ENCODE assay signal across 8 cellular contexts in the genomic region with DNA sequence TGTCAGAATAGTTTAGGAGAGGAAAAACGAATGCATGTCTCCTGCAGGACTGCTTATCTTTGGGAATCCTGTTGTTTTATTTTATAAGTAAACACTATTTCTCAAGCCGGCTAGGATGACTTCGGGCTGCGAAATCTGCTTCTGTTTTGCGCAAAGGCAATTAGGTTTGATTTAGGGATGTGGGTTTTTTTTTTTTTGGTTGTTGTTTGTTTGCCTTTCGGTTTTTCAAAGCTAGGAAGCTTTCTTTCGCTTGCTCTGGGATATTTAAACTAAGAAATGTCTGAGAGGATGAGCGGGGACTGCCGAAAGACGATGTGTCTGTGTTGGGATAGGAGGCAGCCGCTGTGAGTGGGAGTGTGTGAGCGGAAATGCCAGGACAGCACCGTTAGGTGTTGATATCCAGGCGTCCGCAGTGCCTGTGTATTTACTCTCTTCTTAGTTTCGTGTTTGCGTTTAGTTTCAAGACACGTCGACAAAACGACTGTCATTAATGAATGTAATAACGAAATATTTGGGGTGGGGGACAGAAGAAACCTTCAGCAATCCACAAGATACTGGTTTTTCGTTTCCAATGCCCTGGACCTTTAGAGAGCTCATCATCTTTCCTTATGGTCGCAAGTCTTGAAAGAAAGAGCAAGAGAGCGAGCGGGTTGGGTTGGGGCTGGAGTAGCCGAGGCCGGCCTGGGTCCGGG. TPM values are rescaled to one million over a fixed set of nuclear protein-coding genes. Genes with fewer than 3 reads are reported as not detected.
DNase-seq lines count a peak whose midpoint lies in the region; ATAC-seq, FAIRE-seq and TF ChIP-seq lines count a peak whose summit lies in the region.

No MANE protein-coding gene starts in this region.

- intact Hi-C loops in body of pancreas (cut with DNase I), result no loop called here
- intact Hi-C loops in ascending aorta (cut with DNase I), result no loop called here

- no peak overlapping the region for H2BK15ac ChIP-seq in mesenchymal stem cell (ENCODE audit: low read depth, poor library complexity, severe bottlenecking)

- ATAC-seq in body of pancreas, result no peak

- 6% methylated on average over 28 of the region's 28 CpGs for WGBS in mesenchymal stem cell
- WGBS in body of pancreas, 2 donors, result 11 to 15% methylated on average over 25 to 28 of the region's 28 CpGs

- peaks cover under 1% of the 10 kb centered on the region; the same call in 1 of the 2 replicates for H3K9me3 ChIP-seq in BE2C
- H3K9me3 ChIP-seq in HEK293 (ENCODE audit: control insufficient read depth, insufficient read depth, low read depth, low read length), result no peaks in the 10 kb centered on the region
- no peaks in the 10 kb centered on the region for H3K9me3 ChIP-seq in mesenchymal stem cell (ENCODE audit: control insufficient read depth, low read length)
- no peaks in the 10 kb centered on the region for H3K9me3 ChIP-seq in body of pancreas
- H3K9me3 ChIP-seq in ascending aorta, result no peaks in the 10 kb centered on the region

- no peak overlapping the region for H3K18ac ChIP-seq in mesenchymal stem cell (ENCODE audit: low read depth in 1 of 2, low read length in 2 of 2)

- no peak overlapping the region for H3K4ac ChIP-seq in mesenchymal stem cell (ENCODE audit: low read depth in 1 of 2, low read length in 2 of 2)

- H3K79me1 ChIP-seq in mesenchymal stem cell (replicated peaks; ENCODE audit: low read length, poor library complexity, severe bottlenecking), result no peaks in the 10 kb centered on the region

- H3K4me1 ChIP-seq in BE2C (no peaks in the 10 kb centered on the region), HEK293 (ENCODE audit: control insufficient read depth, insufficient read depth, low read length) (peaks cover 3% of the 10 kb centered on the region; the same call in 1 of the 2 replicates), mesenchymal stem cell (ENCODE audit: control insufficient read depth, insufficient read depth, low read depth, low read length) (peaks cover 41% of the 10 kb centered on the region), body of pancreas (peaks cover 50% of the 10 kb centered on the region), ascending aorta (peaks cover 17 to 42% of the 10 kb centered on the region in 2 donors)

- FAIRE-seq in D721Med (lab: Jason Lieb, UNC), result no peak

- H3K14ac ChIP-seq in mesenchymal stem cell (ENCODE audit: low read length in 2 of 2), result no peak overlapping the region

- no peak overlapping the region for H2BK12ac ChIP-seq in mesenchymal stem cell (ENCODE audit: low read length in 2 of 2)

- TF ChIP-seq POLR2A in body of pancreas (IDR thresholded peaks at IDR 0.05), result no peak

- peak overlapping the region; percentile 55 for H3K4me2 ChIP-seq in mesenchymal stem cell (ENCODE audit: low read length, poor library complexity, severe bottlenecking)

- no peak overlapping the region for H3K9ac ChIP-seq in mesenchymal stem cell (ENCODE audit: low read length)

- no peak overlapping the region for H2BK120ac ChIP-seq in mesenchymal stem cell (ENCODE audit: low read depth, low read length)

- H3K27me3 ChIP-seq in BE2C (peaks cover 86% of the 10 kb centered on the region), mesenchymal stem cell (ENCODE audit: control insufficient read depth in 1 of 2, insufficient read depth in 1 of 2, low read length in 2 of 2) (peaks cover 76 to 99% of the 10 kb centered on the region in 2 experiments), body of pancreas (peaks cover 3 to 60% of the 10 kb centered on the region in 2 donors), ascending aorta (peaks cover 59% of the 10 kb centered on the region)

- no peak overlapping the region for H2BK5ac ChIP-seq in mesenchymal stem cell (ENCODE audit: low read depth, low read length, poor library complexity, severe bottlenecking)

- no peak overlapping the region for H2AFZ ChIP-seq in mesenchymal stem cell (ENCODE audit: low read depth, low read length)

- peak overlapping the region in 1 of 2 experiments; percentile 86 for H3K23ac ChIP-seq in mesenchymal stem cell (ENCODE audit: low read length in 2 of 2)

- POLR2A ChIA-PET in HEK293 (lab: Yijun Ruan, JAX), result interaction anchor here (0.5 to 4.3 kb wide), 28 partner anchors 10 to 830 kb away, joined by 3 to 134 read pairs (median 8); a partner anchor contains a TSS

- no peak overlapping the region for H2AK5ac ChIP-seq in mesenchymal stem cell (ENCODE audit: low read length, severe bottlenecking)

- H3K27ac ChIP-seq in HEK293 (ENCODE audit: extremely low read depth, low read depth, low read length), result peak overlapping the region; percentile 96
- peak overlapping the region; percentile 79 for H3K27ac ChIP-seq in VCaP
- no peak overlapping the region for H3K27ac ChIP-seq in mesenchymal stem cell (ENCODE audit: low read length, poor library complexity, severe bottlenecking)
- no peak overlapping the region for H3K27ac ChIP-seq in body of pancreas
- no peak overlapping the region for H3K27ac ChIP-seq in ascending aorta

- DNase-seq in BE2C, result no peak
- DNase-seq in mesenchymal stem cell, result peak; percentile 67
- no peak for DNase-seq in body of pancreas
- no peak for DNase-seq in iPS-NIHi7 (ENCODE audit: extremely low spot score)
- DNase-seq in ascending aorta (ENCODE audit: low spot score in 2 of 2), result no peak
- no peak for DNase-seq in D721Med (ENCODE audit: insufficient read length, low spot score)

- H3K4me3 ChIP-seq in BE2C (ENCODE audit: low read depth, low read length) (peak overlapping the region; percentile 56), HEK293 (ENCODE audit: low read depth, low read length) (peak overlapping the region; percentile 78), mesenchymal stem cell (ENCODE audit: insufficient read depth in 1 of 2, low read depth in 1 of 2, low read length in 2 of 2) (peak overlapping the region in 1 of 2 experiments; percentile 33), body of pancreas (no peak overlapping the region), ascending aorta (no peak overlapping the region)

- CTCF ChIA-PET in HEK293 (lab: Yijun Ruan, JAX), result interaction anchor here (0.6 kb wide), 1 partner anchor 147 kb away, joined by 3 read pairs; no protein-coding TSS in a partner anchor

- TF ChIP-seq CTCF in BE2C (IDR thresholded peaks at IDR 0.05; ENCODE audit: low read depth, low read length) (no peak), HEK293 (tag by site-specific recombination; IDR thresholded peaks at IDR 0.05) (no peak), VCaP (conservative IDR thresholded peaks at IDR 0.05) (no peak), body of pancreas (IDR thresholded peaks at IDR 0.05) (no peak), ascending aorta (IDR thresholded peaks at IDR 0.05) (no peak), D721Med (IDR thresholded peaks at IDR 0.05; ENCODE audit: insufficient read depth, missing control alignments) (no peak)

- no peaks in the 10 kb centered on the region for H3K36me3 ChIP-seq in BE2C
- peaks cover 0 to 31% of the 10 kb centered on the region in 2 experiments; a peak in 1 of 3 replicates for H3K36me3 ChIP-seq in HEK293 (ENCODE audit: control insufficient read depth in 2 of 2, insufficient read depth in 1 of 2, low read length in 2 of 2)
- H3K36me3 ChIP-seq in mesenchymal stem cell (ENCODE audit: control insufficient read depth in 1 of 2, insufficient read depth in 2 of 2, low read depth in 1 of 2, low read length in 2 of 2), result no peaks in the 10 kb centered on the region
- H3K36me3 ChIP-seq in body of pancreas (replicated peaks in 1 of 2; ENCODE audit: insufficient read depth in 1 of 2, low read depth in 2 of 2), result no peaks in the 10 kb centered on the region
- no peaks in the 10 kb centered on the region for H3K36me3 ChIP-seq in ascending aorta

- no peak overlapping the region for H4K91ac ChIP-seq in mesenchymal stem cell (ENCODE audit: low read length)

- H4K8ac ChIP-seq in mesenchymal stem cell (ENCODE audit: low read length), result no peak overlapping the region

TF ChIP-seq in HEK293, 187 proteins besides CTCF, POLR2A, EP300 and RAD21 (continues in another document):
- no peak for TF ChIP-seq ZNF623 (tag by site-specific recombination; IDR thresholded peaks at IDR 0.05)
- no peak for TF ChIP-seq ZNF48 (tag by site-specific recombination; IDR thresholded peaks at IDR 0.05)
- TF ChIP-seq ZNF670 (tag by site-specific recombination; IDR thresholded peaks at IDR 0.05; ENCODE audit: low read depth), result no peak

RNA-seq across cellular contexts. Expression of a gene that starts 0.6 kb away (rescaled TPM):
- polyA plus RNA-seq in BE2C (2012; ENCODE audit: insufficient read depth, insufficient read length, low read depth), result 0.42 TPM
- polyA plus RNA-seq in mesenchymal stem cell (2013, experiment 1 of 2), result 0.30 TPM
- polyA plus RNA-seq in mesenchymal stem cell (2013, experiment 2 of 2), result 0.26 TPM
- total RNA-seq in body of pancreas (not detected), ascending aorta (not detected)

RNA-seq across cellular contexts. Expression of a gene that starts 25.9 kb away (rescaled TPM):
- polyA plus RNA-seq in BE2C (2012; ENCODE audit: insufficient read depth, insufficient read length, low read depth), result 159 TPM
- 77.6 TPM for polyA plus RNA-seq in mesenchymal stem cell (2013, experiment 1 of 2)
- polyA plus RNA-seq in mesenchymal stem cell (2013, experiment 2 of 2), result 79.1 TPM
- total RNA-seq in body of pancreas, result 10 to 100 TPM; 38.6 to 62.8 TPM
- total RNA-seq in ascending aorta, result 31.7 TPM

Comparison
In these comparisons a context has a peak if more than half of its experiments do, and no peak if none do; other contexts are left out.
1. H3K4me3 ChIP-seq: peak in BE2C (single experiment) and HEK293 (single experiment); none in body of pancreas (0 of 2) and ascending aorta (0 of 2).
2. H3K27ac ChIP-seq: peak in HEK293 (single experiment) and VCaP (single experiment); none in mesenchymal stem cell (single experiment), body of pancreas (0 of 4) and ascending aorta (0 of 2).